Comparison of ENCODE assay signal across 35 cellular contexts in genomic region chr13:73406454-73406853, GRCh38.
"Had no signal": no experiment of that assay in that cellular context is flagged by ENCODE, and none has a peak within 500 bp of the region (broad histone marks: within the 10 kb centered on the region; RNA-seq: fewer than 3 reads in every experiment).

No MANE protein-coding gene starts in this region.

- H3K36me3 Mint-ChIP-seq: activated CD4-positive, alpha-beta memory T cell treated with anti-CD3 and anti-CD28 coated beads for 36 hours; activated naive CD4-positive, alpha-beta T cell treated with anti-CD3 and anti-CD28 coated beads, Interleukin-2, amount 50 U/mL, for 72 hours; brain had no signal

- H3K27ac ChIP-seq: adrenal gland, PC-9, RWPE1, VCaP had no signal

- H3K4me2 ChIP-seq: PC-9 had no signal

- H3K4me3 Mint-ChIP-seq: activated B cell treated with CpG ODN at 0.5 μM for 24 hours; activated CD4-positive, alpha-beta memory T cell treated with anti-CD3 and anti-CD28 coated beads for 36 hours; activated naive CD4-positive, alpha-beta T cell treated with anti-CD3 and anti-CD28 coated beads for 36 hours; activated T-cell treated with anti-CD3 and anti-CD28 coated beads, Interleukin-2, amount 50 U/mL, for 4 hours; activated T-helper 1 cell treated with anti-CD3 and anti-CD28 coated beads, Interleukin-12 subunit alpha, Interleukin-12 subunit beta, Interleukin-2, Interleukin-4 antibody, amounts not matched to agents 30 ng/mL and 10 ng/mL and 1 ng/mL, durations not matched to agents 14 hours and 24 hours and 36 hours; brain had no signal

- H3K4me1 ChIP-seq: adrenal gland had no signal

- DNase-seq: activated B cell treated with CpG ODN at 0.5 μM for 24 hours; activated CD4-positive, alpha-beta memory T cell treated with anti-CD3 and anti-CD28 coated beads for 36 hours; activated CD4-positive, alpha-beta T cell treated with anti-CD3 and anti-CD28 coated beads for 4 hours; activated CD4-positive, alpha-beta T cell treated with anti-CD3 and anti-CD28 coated beads, Interleukin-2, amount 50 U/mL, for 1 hour; activated CD4-positive, CD25-positive, alpha-beta regulatory T cell treated with anti-CD3 and anti-CD28 coated beads, Interleukin-2, amount 50 U/mL, for 72 hours; activated CD8-positive, alpha-beta memory T cell treated with anti-CD3 and anti-CD28 coated beads, Interleukin-2, amount 50 U/mL, for 4 hours; activated gamma-delta T cell treated with Interleukin-2 at 50 U/mL for 16 hours; activated naive CD4-positive, alpha-beta T cell treated with anti-CD3 and anti-CD28 coated beads for 36 hours; activated T-cell treated with anti-CD3 and anti-CD28 coated beads for 4 hours; activated T-cell treated with anti-CD3 and anti-CD28 coated beads, Interleukin-2, amount 50 U/mL, for 4 hours; adrenal gland; anterior cingulate cortex; central memory CD4-positive, alpha-beta T cell; NCI-H1105 treated with DMSO at 0.1 percent for 48 hours; NCI-H1436; NCI-H1694; NCI-H1930; NCI-H2081 treated with DMSO at 0.1 percent for 48 hours; NCI-H345; NCI-H510A; NCI-H526; NCI-H748 treated with DMSO at 0.1 percent for 48 hours; NK-92 treated with Interleukin-12 subunit alpha and Interleukin-12 subunit beta, amount 100 ng/mL, for 24 hours; PC-9; Right ventricle myocardium superior; SW 1271; T-helper 1 cell; T-helper 2 cell; T-helper 9 cell had no signal

- H3K27me3 Mint-ChIP-seq: activated B cell treated with CpG ODN at 0.5 μM for 24 hours, brain had no signal

- H3K27ac Mint-ChIP-seq: activated B cell treated with CpG ODN at 0.5 μM for 24 hours; activated CD4-positive, alpha-beta memory T cell treated with anti-CD3 and anti-CD28 coated beads for 36 hours; activated naive CD4-positive, alpha-beta T cell treated with anti-CD3 and anti-CD28 coated beads for 36 hours; activated naive CD4-positive, alpha-beta T cell treated with anti-CD3 and anti-CD28 coated beads, Interleukin-2, amount 50 U/mL, for 72 hours; activated T-helper 1 cell treated with anti-CD3 and anti-CD28 coated beads, Interleukin-12 subunit alpha, Interleukin-12 subunit beta, Interleukin-2, Interleukin-4 antibody, amounts not matched to agents 30 ng/mL and 10 ng/mL and 1 ng/mL, durations not matched to agents 14 hours and 24 hours and 36 hours; brain had no signal

- H2AFZ ChIP-seq: PC-9 had no signal

- H3K4me3 ChIP-seq: adrenal gland, K562, PC-9 had no signal

- H3K4me1 Mint-ChIP-seq: activated B cell treated with CpG ODN at 0.5 μM for 24 hours, brain had no signal

- H3K36me3 ChIP-seq: adrenal gland had no signal

- H3K9me3 Mint-ChIP-seq: activated CD4-positive, alpha-beta memory T cell treated with anti-CD3 and anti-CD28 coated beads for 36 hours; activated naive CD4-positive, alpha-beta T cell treated with anti-CD3 and anti-CD28 coated beads for 36 hours; activated T-cell treated with anti-CD3 and anti-CD28 coated beads, Interleukin-2, amount 50 U/mL, for 4 hours had no signal

- ATAC-seq: activated naive CD4-positive, alpha-beta T cell treated with anti-CD3 and anti-CD28 coated beads, Interleukin-2, amount 50 U/mL, for 72 hours; activated T-cell treated with anti-CD3 and anti-CD28 coated beads, Interleukin-2, amount 50 U/mL, for 4 hours; K562 had no signal

- H3K9me3 ChIP-seq: adrenal gland had no signal

- H3K27me3 ChIP-seq: adrenal gland had no signal
